Comparison of ENCODE assay signal across 1 cellular context in genomic region chr5:178417391-178417811, GRCh38.
A peak's percentile ranks its signal among the peaks of the same experiment; 100 is the strongest.
TF ChIP-seq lines count a peak whose summit lies in the region.

No MANE protein-coding gene starts in this region.

TF ChIP-seq in K562, 482 proteins besides CTCF, POLR2A, EP300 and RAD21 (continued from another document and continues in another):
- TF ChIP-seq, protein P1, sequence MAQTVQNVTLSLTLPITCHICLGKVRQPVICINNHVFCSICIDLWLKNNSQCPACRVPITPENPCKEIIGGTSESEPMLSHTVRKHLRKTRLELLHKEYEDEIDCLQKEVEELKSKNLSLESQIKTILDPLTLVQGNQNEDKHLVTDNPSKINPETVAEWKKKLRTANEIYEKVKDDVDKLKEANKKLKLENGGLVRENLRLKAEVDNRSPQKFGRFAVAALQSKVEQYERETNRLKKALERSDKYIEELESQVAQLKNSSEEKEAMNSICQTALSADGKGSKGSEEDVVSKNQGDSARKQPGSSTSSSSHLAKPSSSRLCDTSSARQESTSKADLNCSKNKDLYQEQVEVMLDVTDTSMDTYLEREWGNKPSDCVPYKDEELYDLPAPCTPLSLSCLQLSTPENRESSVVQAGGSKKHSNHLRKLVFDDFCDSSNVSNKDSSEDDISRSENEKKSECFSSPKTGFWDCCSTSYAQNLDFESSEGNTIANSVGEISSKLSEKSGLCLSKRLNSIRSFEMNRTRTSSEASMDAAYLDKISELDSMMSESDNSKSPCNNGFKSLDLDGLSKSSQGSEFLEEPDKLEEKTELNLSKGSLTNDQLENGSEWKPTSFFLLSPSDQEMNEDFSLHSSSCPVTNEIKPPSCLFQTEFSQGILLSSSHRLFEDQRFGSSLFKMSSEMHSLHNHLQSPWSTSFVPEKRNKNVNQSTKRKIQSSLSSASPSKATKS (CRISPR knock-in tag; IDR thresholded peaks at IDR 0.05) = no peak
- TF ChIP-seq HDAC1 (IDR thresholded peaks at IDR 0.05) = peak in 1 of 2 experiments; percentile 95; a peak in 2 of 4 replicates
- TF ChIP-seq KHSRP (IDR thresholded peaks at IDR 0.05) = no peak
- TF ChIP-seq KDM4B (IDR thresholded peaks at IDR 0.05; ENCODE audit: borderline replicate concordance in 2 of 2, low read depth in 1 of 2) = no peak
- TF ChIP-seq, protein P2, sequence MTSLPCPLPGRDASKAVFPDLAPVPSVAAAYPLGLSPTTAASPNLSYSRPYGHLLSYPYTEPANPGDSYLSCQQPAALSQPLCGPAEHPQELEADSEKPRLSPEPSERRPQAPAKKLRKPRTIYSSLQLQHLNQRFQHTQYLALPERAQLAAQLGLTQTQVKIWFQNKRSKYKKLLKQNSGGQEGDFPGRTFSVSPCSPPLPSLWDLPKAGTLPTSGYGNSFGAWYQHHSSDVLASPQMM (CRISPR knock-in tag; IDR thresholded peaks at IDR 0.05) = no peak
- no peak for TF ChIP-seq ZNF830 (CRISPR knock-in tag; IDR thresholded peaks at IDR 0.05)
- no peak for TF ChIP-seq CTCFL (IDR thresholded peaks at IDR 0.05; ENCODE audit: borderline replicate concordance, insufficient read depth, low read depth, low read length, poor library complexity, severe bottlenecking)
- TF ChIP-seq, protein P3, sequence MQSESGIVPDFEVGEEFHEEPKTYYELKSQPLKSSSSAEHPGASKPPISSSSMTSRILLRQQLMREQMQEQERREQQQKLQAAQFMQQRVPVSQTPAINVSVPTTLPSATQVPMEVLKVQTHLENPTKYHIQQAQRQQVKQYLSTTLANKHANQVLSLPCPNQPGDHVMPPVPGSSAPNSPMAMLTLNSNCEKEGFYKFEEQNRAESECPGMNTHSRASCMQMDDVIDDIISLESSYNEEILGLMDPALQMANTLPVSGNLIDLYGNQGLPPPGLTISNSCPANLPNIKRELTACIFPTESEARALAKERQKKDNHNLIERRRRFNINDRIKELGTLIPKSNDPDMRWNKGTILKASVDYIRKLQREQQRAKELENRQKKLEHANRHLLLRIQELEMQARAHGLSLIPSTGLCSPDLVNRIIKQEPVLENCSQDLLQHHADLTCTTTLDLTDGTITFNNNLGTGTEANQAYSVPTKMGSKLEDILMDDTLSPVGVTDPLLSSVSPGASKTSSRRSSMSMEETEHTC (IDR thresholded peaks at IDR 0.05) = no peak
- TF ChIP-seq CBFA2T3 (IDR thresholded peaks at IDR 0.05) = peak; percentile 94
- no peak for TF ChIP-seq LCOR (CRISPR knock-in tag; IDR thresholded peaks at IDR 0.05)
- no peak for TF ChIP-seq ZNF384 (IDR thresholded peaks at IDR 0.05; ENCODE audit: low read depth, low read length)
- TF ChIP-seq, protein P4, sequence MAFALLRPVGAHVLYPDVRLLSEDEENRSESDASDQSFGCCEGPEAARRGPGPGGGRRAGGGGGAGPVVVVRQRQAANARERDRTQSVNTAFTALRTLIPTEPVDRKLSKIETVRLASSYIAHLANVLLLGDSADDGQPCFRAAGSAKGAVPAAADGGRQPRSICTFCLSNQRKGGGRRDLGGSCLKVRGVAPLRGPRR (CRISPR knock-in tag; IDR thresholded peaks at IDR 0.05) = no peak
- no peak for TF ChIP-seq NR3C1 (CRISPR knock-in tag; IDR thresholded peaks at IDR 0.05)
- no peak for TF ChIP-seq ZC3H4 (CRISPR knock-in tag; IDR thresholded peaks at IDR 0.05; ENCODE audit: borderline replicate concordance)
- no peak for TF ChIP-seq TFAM (CRISPR knock-in tag; conservative IDR thresholded peaks at IDR 0.05)
- TF ChIP-seq RAD51 (IDR thresholded peaks at IDR 0.05; ENCODE audit: borderline replicate concordance, low read depth) = no peak
- TF ChIP-seq ZNF696 (CRISPR knock-in tag; conservative IDR thresholded peaks at IDR 0.05) = no peak
- TF ChIP-seq STAG1 (CRISPR knock-in tag; IDR thresholded peaks at IDR 0.05; ENCODE audit: borderline replicate concordance) = no peak
- no peak for TF ChIP-seq EGR1 (conservative IDR thresholded peaks at IDR 0.05)
- TF ChIP-seq POLR2AphosphoS2 (IDR thresholded peaks at IDR 0.05; ENCODE audit: low read length) = no peak
- no peak for TF ChIP-seq KLF1 (tag; IDR thresholded peaks at IDR 0.05)
- no peak for TF ChIP-seq CCNT2 (IDR thresholded peaks at IDR 0.05; ENCODE audit: borderline replicate concordance, extremely low read depth, insufficient read length, low read depth, low read length)
- TF ChIP-seq NR2F6 (CRISPR knock-in tag; IDR thresholded peaks at IDR 0.05) = no peak
- TF ChIP-seq CBX1 (IDR thresholded peaks at IDR 0.05; ENCODE audit: low read depth) = no peak
- no peak for TF ChIP-seq ZBTB8A (IDR thresholded peaks at IDR 0.05; ENCODE audit: partially characterized antibody)
- no peak; the same call in 1 of the 2 replicates for TF ChIP-seq L3MBTL2 (IDR thresholded peaks at IDR 0.05)
- TF ChIP-seq CGGBP1 (CRISPR knock-in tag; IDR thresholded peaks at IDR 0.05) = no peak
- TF ChIP-seq PTBP1 (IDR thresholded peaks at IDR 0.05; ENCODE audit: low read depth, low read length) = no peak
- TF ChIP-seq KAT2B (IDR thresholded peaks at IDR 0.05; ENCODE audit: low read depth, low read length) = no peak
- TF ChIP-seq NBN (IDR thresholded peaks at IDR 0.05; ENCODE audit: low read depth) = peak; percentile 56; the same call in 1 of the 2 replicates
- TF ChIP-seq, protein P5, sequence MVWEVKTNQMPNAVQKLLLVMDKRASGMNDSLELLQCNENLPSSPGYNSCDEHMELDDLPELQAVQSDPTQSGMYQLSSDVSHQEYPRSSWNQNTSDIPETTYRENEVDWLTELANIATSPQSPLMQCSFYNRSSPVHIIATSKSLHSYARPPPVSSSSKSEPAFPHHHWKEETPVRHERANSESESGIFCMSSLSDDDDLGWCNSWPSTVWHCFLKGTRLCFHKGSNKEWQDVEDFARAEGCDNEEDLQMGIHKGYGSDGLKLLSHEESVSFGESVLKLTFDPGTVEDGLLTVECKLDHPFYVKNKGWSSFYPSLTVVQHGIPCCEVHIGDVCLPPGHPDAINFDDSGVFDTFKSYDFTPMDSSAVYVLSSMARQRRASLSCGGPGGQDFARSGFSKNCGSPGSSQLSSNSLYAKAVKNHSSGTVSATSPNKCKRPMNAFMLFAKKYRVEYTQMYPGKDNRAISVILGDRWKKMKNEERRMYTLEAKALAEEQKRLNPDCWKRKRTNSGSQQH (CRISPR knock-in tag; IDR thresholded peaks at IDR 0.05) = no peak
- no peak for TF ChIP-seq MCM3 (IDR thresholded peaks at IDR 0.05)
- TF ChIP-seq SMARCE1 (IDR thresholded peaks at IDR 0.05) = peak; percentile 87; the same call in 1 of the 2 replicates
- no peak for TF ChIP-seq MCM5 (IDR thresholded peaks at IDR 0.05; ENCODE audit: low read depth)
- no peak for TF ChIP-seq ZNF140 (CRISPR knock-in tag; IDR thresholded peaks at IDR 0.05)
- TF ChIP-seq ETV6 (IDR thresholded peaks at IDR 0.05; ENCODE audit: borderline replicate concordance in 1 of 2, low read depth in 2 of 2, low read length in 1 of 2) = no peak
- TF ChIP-seq ETV6 (CRISPR knock-in tag; IDR thresholded peaks at IDR 0.05; ENCODE audit: borderline replicate concordance) = no peak
- TF ChIP-seq KDM2B (CRISPR knock-in tag; IDR thresholded peaks at IDR 0.05) = no peak
- no peak for TF ChIP-seq ZFPM2 (CRISPR knock-in tag; IDR thresholded peaks at IDR 0.05)
- no peak for TF ChIP-seq FOXK2 (conservative IDR thresholded peaks at IDR 0.05 in 1 of 2, IDR thresholded peaks at IDR 0.05 in 1 of 2; ENCODE audit: low read depth in 2 of 2)
- no peak for TF ChIP-seq SREBF1 (IDR thresholded peaks at IDR 0.05; ENCODE audit: borderline replicate concordance, low read depth, low read length)
- TF ChIP-seq ZNF449 (CRISPR knock-in tag; IDR thresholded peaks at IDR 0.05) = no peak
- TF ChIP-seq, protein P6, sequence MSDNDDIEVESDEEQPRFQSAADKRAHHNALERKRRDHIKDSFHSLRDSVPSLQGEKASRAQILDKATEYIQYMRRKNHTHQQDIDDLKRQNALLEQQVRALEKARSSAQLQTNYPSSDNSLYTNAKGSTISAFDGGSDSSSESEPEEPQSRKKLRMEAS (CRISPR knock-in tag; IDR thresholded peaks at IDR 0.05) = no peak
- TF ChIP-seq NFIC (IDR thresholded peaks at IDR 0.05) = peak; percentile 67
- no peak for TF ChIP-seq BRF1 (IDR thresholded peaks at IDR 0.05; ENCODE audit: borderline replicate concordance, extremely low read depth, insufficient read length)
- TF ChIP-seq FOXA1 (IDR thresholded peaks at IDR 0.05; ENCODE audit: borderline replicate concordance) = no peak
- TF ChIP-seq, protein P7, sequence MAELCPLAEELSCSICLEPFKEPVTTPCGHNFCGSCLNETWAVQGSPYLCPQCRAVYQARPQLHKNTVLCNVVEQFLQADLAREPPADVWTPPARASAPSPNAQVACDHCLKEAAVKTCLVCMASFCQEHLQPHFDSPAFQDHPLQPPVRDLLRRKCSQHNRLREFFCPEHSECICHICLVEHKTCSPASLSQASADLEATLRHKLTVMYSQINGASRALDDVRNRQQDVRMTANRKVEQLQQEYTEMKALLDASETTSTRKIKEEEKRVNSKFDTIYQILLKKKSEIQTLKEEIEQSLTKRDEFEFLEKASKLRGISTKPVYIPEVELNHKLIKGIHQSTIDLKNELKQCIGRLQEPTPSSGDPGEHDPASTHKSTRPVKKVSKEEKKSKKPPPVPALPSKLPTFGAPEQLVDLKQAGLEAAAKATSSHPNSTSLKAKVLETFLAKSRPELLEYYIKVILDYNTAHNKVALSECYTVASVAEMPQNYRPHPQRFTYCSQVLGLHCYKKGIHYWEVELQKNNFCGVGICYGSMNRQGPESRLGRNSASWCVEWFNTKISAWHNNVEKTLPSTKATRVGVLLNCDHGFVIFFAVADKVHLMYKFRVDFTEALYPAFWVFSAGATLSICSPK (IDR thresholded peaks at IDR 0.05; ENCODE audit: borderline replicate concordance) = 0 out of 2 replicates have a peak, but pooled peaks have one; percentile 43
- no peak for TF ChIP-seq KAT7 (CRISPR knock-in tag; IDR thresholded peaks at IDR 0.05; ENCODE audit: borderline replicate concordance)
- TF ChIP-seq, protein P8, sequence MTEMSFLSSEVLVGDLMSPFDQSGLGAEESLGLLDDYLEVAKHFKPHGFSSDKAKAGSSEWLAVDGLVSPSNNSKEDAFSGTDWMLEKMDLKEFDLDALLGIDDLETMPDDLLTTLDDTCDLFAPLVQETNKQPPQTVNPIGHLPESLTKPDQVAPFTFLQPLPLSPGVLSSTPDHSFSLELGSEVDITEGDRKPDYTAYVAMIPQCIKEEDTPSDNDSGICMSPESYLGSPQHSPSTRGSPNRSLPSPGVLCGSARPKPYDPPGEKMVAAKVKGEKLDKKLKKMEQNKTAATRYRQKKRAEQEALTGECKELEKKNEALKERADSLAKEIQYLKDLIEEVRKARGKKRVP (CRISPR knock-in tag; IDR thresholded peaks at IDR 0.05) = no peak
- TF ChIP-seq TAL1 (IDR thresholded peaks at IDR 0.05) = peak; percentile 81
- TF ChIP-seq ZBTB5 (IDR thresholded peaks at IDR 0.05) = no peak
- no peak for TF ChIP-seq POLR3G (IDR thresholded peaks at IDR 0.05; ENCODE audit: extremely low read depth, insufficient read length, insufficient replicate concordance)
- no peak for TF ChIP-seq ZNF76 (CRISPR knock-in tag; IDR thresholded peaks at IDR 0.05; ENCODE audit: borderline replicate concordance)
- no peak for TF ChIP-seq SMARCC2 (IDR thresholded peaks at IDR 0.05; ENCODE audit: low read depth)
- no peak for TF ChIP-seq SAFB2 (IDR thresholded peaks at IDR 0.05; ENCODE audit: borderline replicate concordance, low read depth, low read length, severe bottlenecking)
- TF ChIP-seq RFX1 (IDR thresholded peaks at IDR 0.05) = no peak
- no peak for TF ChIP-seq PCBP1 (IDR thresholded peaks at IDR 0.05; ENCODE audit: low read depth, low read length, poor library complexity, severe bottlenecking)
- no peak for TF ChIP-seq CEBPG (CRISPR knock-in tag; IDR thresholded peaks at IDR 0.05)
- TF ChIP-seq CEBPG (tag; conservative IDR thresholded peaks at IDR 0.05 in 1 of 2, IDR thresholded peaks at IDR 0.05 in 1 of 2) = no peak
